Comparison of ENCODE assay signal across 1 cellular context in the genomic region with DNA sequence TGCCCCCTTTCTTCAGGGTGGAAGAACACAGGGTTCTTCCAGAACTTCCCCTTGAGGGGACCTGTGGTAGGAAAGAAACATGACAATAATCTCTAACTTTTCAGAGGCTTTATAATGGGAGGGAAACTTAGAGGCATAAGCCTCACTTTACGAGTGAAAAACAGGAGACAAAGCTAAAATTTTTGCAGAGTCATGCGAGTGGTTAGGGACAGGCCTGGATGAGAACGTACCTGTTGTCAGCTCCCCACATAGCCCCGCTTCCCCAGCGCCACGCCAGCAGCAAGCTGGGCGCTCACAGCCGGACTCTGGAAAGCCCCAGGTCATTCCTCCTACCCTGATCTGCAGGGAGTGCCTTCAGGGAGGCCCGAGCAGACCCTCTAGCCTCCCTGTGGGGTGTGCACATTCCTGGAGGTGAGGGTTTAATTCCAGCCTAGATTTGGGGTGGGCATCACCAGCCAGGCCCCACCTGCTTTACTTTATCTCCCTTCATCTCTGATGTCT.
A peak's percentile ranks its signal among the peaks of the same experiment; 100 is the strongest.
TF ChIP-seq lines count a peak whose summit lies in the region.

No MANE protein-coding gene starts in this region.

TF ChIP-seq in H1, 55 proteins besides CTCF, POLR2A, EP300 and RAD21:
- TF ChIP-seq MAFK (IDR thresholded peaks at IDR 0.05; ENCODE audit: low read depth, low read length) (peak; percentile 59; the same call in 1 of the 2 replicates), POLR2AphosphoS5 (IDR thresholded peaks at IDR 0.05; ENCODE audit: low read depth, low read length) (no peak), FOSL1 (IDR thresholded peaks at IDR 0.05; ENCODE audit: insufficient read depth, low read depth, low read length) (no peak), RFX5 (IDR thresholded peaks at IDR 0.05; ENCODE audit: borderline replicate concordance, low read depth, low read length) (no peak), BACH1 (IDR thresholded peaks at IDR 0.05; ENCODE audit: low read length) (peak; percentile 65; the same call in 1 of the 2 replicates), KDM4A (IDR thresholded peaks at IDR 0.05; ENCODE audit: low read depth, low read length, severe bottlenecking) (no peak), EGR1 (IDR thresholded peaks at IDR 0.05; ENCODE audit: borderline replicate concordance, low read depth, low read length) (no peak), TAF1 (IDR thresholded peaks at IDR 0.05; ENCODE audit: low read depth, low read length) (no peak)
